16 cellular contexts compared by ENCODE assay signal in the genomic region with DNA sequence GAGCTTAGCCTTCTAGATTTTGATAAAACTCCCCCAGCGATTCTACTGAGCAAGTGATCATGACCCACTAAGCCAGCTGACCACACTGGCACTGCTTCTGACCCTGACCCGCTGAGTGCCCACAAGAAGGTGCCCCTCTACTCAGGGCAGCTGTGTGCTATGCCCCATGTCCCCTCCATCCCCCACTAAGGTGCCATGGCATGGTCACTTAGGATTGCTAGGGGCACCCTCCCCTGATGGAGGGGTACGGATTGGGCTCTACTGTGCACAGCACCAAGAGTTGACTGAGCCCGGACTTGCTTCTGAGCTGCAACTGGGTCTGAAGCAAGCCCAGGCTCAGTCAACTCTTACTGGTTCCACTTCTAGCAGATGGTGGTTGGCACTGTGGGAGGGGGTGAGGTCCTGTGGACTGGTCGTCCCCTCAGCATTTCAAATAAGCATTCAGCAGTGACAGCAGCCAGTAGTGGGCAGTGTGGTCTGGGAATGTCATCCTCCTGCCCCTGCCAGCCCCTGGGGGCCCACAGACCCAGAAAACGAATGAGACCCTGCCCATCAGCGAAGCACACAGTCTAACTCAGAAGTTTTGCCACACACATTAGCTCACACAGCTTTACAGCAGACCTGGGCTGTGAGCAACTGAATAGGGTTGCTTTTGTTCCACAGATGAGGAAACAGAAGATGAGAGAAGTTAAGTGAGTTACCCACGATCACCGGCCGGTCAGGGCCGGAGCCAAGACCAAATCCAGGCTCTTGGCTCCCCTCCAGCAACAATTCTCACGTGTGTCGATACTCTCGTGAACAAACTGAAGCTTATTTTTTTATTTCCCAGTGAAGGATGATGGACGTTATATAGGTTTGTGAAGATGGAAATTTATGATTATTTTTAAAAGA. TPM values are rescaled to one million over a fixed set of nuclear protein-coding genes. Genes with fewer than 3 reads are reported as not detected.
DNase-seq lines count a peak whose midpoint lies in the region; ATAC-seq, FAIRE-seq and TF ChIP-seq lines count a peak whose summit lies in the region.
"Had no signal": no experiment of that assay in that cellular context is flagged by ENCODE, and none has a peak within 500 bp of the region (broad histone marks: within the 10 kb centered on the region; RNA-seq: fewer than 3 reads in every experiment).

No MANE protein-coding gene starts in this region.

- DNase-seq in HepG2 (ENCODE audit: low spot score), result no peak
- DNase-seq in right lobe of liver, result no peak
- no peak for DNase-seq in brain microvascular endothelial cell
- no peak for DNase-seq in naive thymus-derived CD4-positive, alpha-beta T cell
- no peak for DNase-seq in SIG-M5 treated with dmso at 0.1 percent for 504 hours (lab: John Stamatoyannopoulos, UW; ENCODE audit: unreplicated experiment)
- DNase-seq in foreskin melanocyte, result no peak
- DNase-seq in frontal cortex (ENCODE audit: low spot score in 2 of 2), result no peak
- DNase-seq in GM19238 (ENCODE audit: insufficient read length, low spot score), result no peak
- DNase-seq: DMS79 treated with DMSO at 0.1 percent for 48 hours, natural killer cell, NCI-H1436 treated with DMSO at 0.1 percent for 48 hours, transverse colon had no signal

- no peak for FAIRE-seq in HepG2 (lab: Jason Lieb, UNC)
- no peak for FAIRE-seq in frontal cortex (lab: Jason Lieb, UNC)
- FAIRE-seq: colon, H54, TTC549 had no signal

- no peak overlapping the region for H2AFZ ChIP-seq in HepG2 (ENCODE audit: low read length)

- H3K4me3 Mint-ChIP-seq in naive thymus-derived CD4-positive, alpha-beta T cell, result no peak overlapping the region
- H3K4me3 Mint-ChIP-seq: natural killer cell had no signal

- no peaks in the 10 kb centered on the region for H3K27me3 Mint-ChIP-seq in naive thymus-derived CD4-positive, alpha-beta T cell

- H3K27me3 ChIP-seq in HepG2 (ENCODE audit: control insufficient read depth in 1 of 2, insufficient read depth in 2 of 2, low read length in 2 of 2), result no peaks in the 10 kb centered on the region
- no peaks in the 10 kb centered on the region for H3K27me3 ChIP-seq in right lobe of liver
- no peaks in the 10 kb centered on the region for H3K27me3 ChIP-seq in brain microvascular endothelial cell (replicated peaks)
- H3K27me3 ChIP-seq in naive thymus-derived CD4-positive, alpha-beta T cell (ENCODE audit: control insufficient read depth in 2 of 2, insufficient read depth in 2 of 2, low read length in 2 of 2), result no peaks in the 10 kb centered on the region
- H3K27me3 ChIP-seq: transverse colon had no signal

- 78% methylated on average over 14 of the region's 15 CpGs for WGBS in HepG2 (ENCODE audit: low lambda C conversion rate)
- 50% methylated on average over 12 of the region's 15 CpGs for WGBS in right lobe of liver (ENCODE audit: insufficient coverage, low coverage, low lambda C conversion rate, missing lambda C conversion rate)

- no peaks in the 10 kb centered on the region for H3K9me3 Mint-ChIP-seq in naive thymus-derived CD4-positive, alpha-beta T cell
- H3K9me3 Mint-ChIP-seq: activated naive CD4-positive, alpha-beta T cell treated with anti-CD3 and anti-CD28 coated beads, Interleukin-2, amount 50 U/mL, for 72 hours; natural killer cell had no signal

- H3K36me3 Mint-ChIP-seq in naive thymus-derived CD4-positive, alpha-beta T cell, result peaks cover 0 to 4% (median 0%) of the 10 kb centered on the region in 5 donors
- H3K36me3 Mint-ChIP-seq: activated naive CD4-positive, alpha-beta T cell treated with anti-CD3 and anti-CD28 coated beads, Interleukin-2, amount 50 U/mL, for 72 hours; natural killer cell had no signal

- BruUV-seq in HepG2 (replicated peaks; lab: Mats Ljungman, UMichigan), result no TSS peak

- H3K27ac ChIP-seq in HepG2 (ENCODE audit: extremely low read length, insufficient read depth, low read length) (no peak overlapping the region), right lobe of liver (peak overlapping the region in 1 of 3 donors; percentile 21), brain microvascular endothelial cell (no peak overlapping the region)
- H3K27ac ChIP-seq in naive thymus-derived CD4-positive, alpha-beta T cell (ENCODE audit: low read depth, low read length), result no peak overlapping the region

- TF ChIP-seq CTCF in HepG2 (CRISPR knock-in tag; IDR thresholded peaks at IDR 0.05), result peak; percentile 37; the same call in 1 of the 2 replicates
- peak in 1 of 4 donors; percentile 8 for TF ChIP-seq CTCF in right lobe of liver (IDR thresholded peaks at IDR 0.05)
- TF ChIP-seq CTCF in brain microvascular endothelial cell (IDR thresholded peaks at IDR 0.05; ENCODE audit: low read depth, low read length, missing control alignments), result peak; percentile 36

- no peaks in the 10 kb centered on the region for H3K9me3 ChIP-seq in HepG2 (ENCODE audit: low read length)
- H3K9me3 ChIP-seq in right lobe of liver, result no peaks in the 10 kb centered on the region
- H3K9me3 ChIP-seq in naive thymus-derived CD4-positive, alpha-beta T cell (ENCODE audit: control insufficient read depth in 2 of 3, low read length in 3 of 3), result no peaks in the 10 kb centered on the region
- H3K9me3 ChIP-seq: transverse colon had no signal

- H3K9ac ChIP-seq in HepG2 (ENCODE audit: insufficient read depth, low read depth, low read length), result no peak overlapping the region

- POLR2A ChIA-PET in HepG2 (lab: Yijun Ruan, JAX), result no interaction called here
- POLR2A ChIA-PET in naive thymus-derived CD4-positive, alpha-beta T cell (lab: Charles Lee), result interaction anchor here (0.7 kb wide), 1 partner anchor 301 kb away, joined by 3 read pairs; no protein-coding TSS in a partner anchor

- H3K36me3 ChIP-seq in HepG2 (replicated peaks in 1 of 2; ENCODE audit: control insufficient read depth in 1 of 2, insufficient read depth in 2 of 2, low read length in 2 of 2) (no peaks in the 10 kb centered on the region), right lobe of liver (no peaks in the 10 kb centered on the region), brain microvascular endothelial cell (replicated peaks) (no peaks in the 10 kb centered on the region)
- H3K36me3 ChIP-seq in naive thymus-derived CD4-positive, alpha-beta T cell (ENCODE audit: control insufficient read depth in 2 of 3, insufficient read depth in 3 of 3, low read length in 3 of 3), result no peaks in the 10 kb centered on the region
- H3K36me3 ChIP-seq: transverse colon had no signal

- ATAC-seq in HepG2 (peak; percentile 11; the same call in 1 of the 3 replicates), right lobe of liver (no peak)
- ATAC-seq in naive thymus-derived CD4-positive, alpha-beta T cell, result peak; percentile 26
- ATAC-seq: activated naive CD4-positive, alpha-beta T cell treated with anti-CD3 and anti-CD28 coated beads, Interleukin-2, amount 50 U/mL, for 72 hours had no signal

- H4K20me1 ChIP-seq in HepG2 (ENCODE audit: insufficient read depth, low read length), result no peaks in the 10 kb centered on the region

- TF ChIP-seq EP300 in HepG2 (IDR thresholded peaks at IDR 0.05; ENCODE audit: low read depth in 2 of 2, low read length in 2 of 2), result no peak
- no peak for TF ChIP-seq EP300 in HepG2 (CRISPR knock-in tag; IDR thresholded peaks at IDR 0.05; ENCODE audit: borderline replicate concordance)

- intact Hi-C loops in HepG2 (cut with micrococcal nuclease; ENCODE audit: unreplicated experiment) (no loop called here), right lobe of liver (cut with DNase I) (loop anchor here in 1 of 2 donors (5.0 kb wide), 1 partner anchor 52 kb away; the partner anchor contains the start of gene FOSL2)
- intact Hi-C loops in naive thymus-derived CD4-positive, alpha-beta T cell (cut with micrococcal nuclease), result no loop called here

- TF ChIP-seq POLR2A in HepG2 (IDR thresholded peaks at IDR 0.05; ENCODE audit: insufficient read depth in 1 of 2, low read depth in 2 of 2, low read length in 2 of 2), result no peak
- no peak for TF ChIP-seq POLR2A in right lobe of liver (IDR thresholded peaks at IDR 0.05)

- CTCF ChIA-PET in HepG2 (lab: Yijun Ruan, JAX; ENCODE audit: low intra/inter-chr PET ratio, low total read pairs), result interaction anchor here (1.3 kb wide), 1 partner anchor 112 kb away, joined by 4 read pairs; no protein-coding TSS in a partner anchor
- CTCF ChIA-PET in naive thymus-derived CD4-positive, alpha-beta T cell (lab: Charles Lee), result interaction anchor here (0.6 kb wide), 1 partner anchor 52 kb away, joined by 6 read pairs; no protein-coding TSS in a partner anchor

- no peak overlapping the region for H3K4me2 ChIP-seq in HepG2 (ENCODE audit: low read depth, low read length)

- H3K4me3 ChIP-seq in HepG2 (replicated peaks in 1 of 3; ENCODE audit: insufficient read depth in 1 of 3, low read depth in 2 of 3, low read length in 3 of 3) (no peak overlapping the region), right lobe of liver (no peak overlapping the region), brain microvascular endothelial cell (ENCODE audit: low read depth, low read length) (no peak overlapping the region)
- no peak overlapping the region for H3K4me3 ChIP-seq in naive thymus-derived CD4-positive, alpha-beta T cell (ENCODE audit: low read length)
- H3K4me3 ChIP-seq: transverse colon had no signal

- H3K4me1 Mint-ChIP-seq in naive thymus-derived CD4-positive, alpha-beta T cell, result peaks cover 0 to 11% (median 0%) of the 10 kb centered on the region in 7 donors

- H3K4me1 ChIP-seq in HepG2 (ENCODE audit: insufficient read depth, low read length) (peaks cover 34% of the 10 kb centered on the region), right lobe of liver (peaks cover 0 to 71% (median 26%) of the 10 kb centered on the region in 4 donors)
- no peaks in the 10 kb centered on the region for H3K4me1 ChIP-seq in naive thymus-derived CD4-positive, alpha-beta T cell (ENCODE audit: control insufficient read depth in 2 of 2, insufficient read depth in 2 of 2, low read length in 2 of 2)

- no peaks in the 10 kb centered on the region for H3K79me2 ChIP-seq in HepG2 (ENCODE audit: insufficient read depth, low read length)

- H3K27ac Mint-ChIP-seq in naive thymus-derived CD4-positive, alpha-beta T cell, result peak overlapping the region in 3 of 9 donors; percentile 16 to 69 (median 59)

- no peak for TF ChIP-seq RAD21 in HepG2 (CRISPR knock-in tag; IDR thresholded peaks at IDR 0.05)

- in situ Hi-C loops in HepG2 (cut with HindIII; ENCODE audit: extremely low pct_ligation_motif_present, low pct_unique_long_range_greater_than_20kb), result no loop called here
- in situ Hi-C loops in brain microvascular endothelial cell (cut with HindIII; ENCODE audit: low pct_ligation_motif_present, low sequenced_read_pairs), result no loop called here

RNA-seq across cellular contexts. Expression of gene FOSL2, which starts 52.1 kb away (rescaled TPM):
- 2.3 and 3.4 TPM in 2 replicates for total RNA-seq in HepG2 (2016; rRNA removed; fragmentation: Illumina TruSeq; extraction: Trizol)
- total RNA-seq in HepG2 (2016; cell fraction: cytosol; rRNA removed; fragmentation: Illumina TruSeq; extraction: Trizol; ENCODE audit: low read depth), result 0.53 and 0.61 TPM in 2 replicates
- 2.2 and 4.1 TPM in 2 replicates for total RNA-seq in HepG2 (2016; cell fraction: insoluble cytoplasmic fraction; rRNA removed; fragmentation: Illumina TruSeq; extraction: Trizol)
- total RNA-seq in HepG2 (2016; cell fraction: membrane; rRNA removed; fragmentation: Illumina TruSeq; extraction: Trizol), result 1.3 and 1.4 TPM in 2 replicates
- 3.7 and 5.1 TPM in 2 replicates for total RNA-seq in HepG2 (2016; cell fraction: nucleus; rRNA removed; fragmentation: Illumina TruSeq; extraction: Trizol)
- 18.1 and 20.1 TPM in 2 replicates for polyA plus RNA-seq in HepG2 (2011; rRNA removed)
- 10.9 and 11.2 TPM in 2 replicates for polyA plus RNA-seq in HepG2 (2011; cell fraction: cytosol; rRNA removed)
- polyA plus RNA-seq in HepG2 (2011; cell fraction: nucleus; rRNA removed), result 37.0 and 47.3 TPM in 2 replicates
- 25.1 and 31.2 TPM in 2 replicates for polyA plus RNA-seq in HepG2 (2012)
- polyA plus RNA-seq in HepG2 (2016; cell fraction: cytosol; fragmentation: Illumina TruSeq; extraction: Trizol; ENCODE audit: low read depth), result 0.21 and 0.26 TPM in 2 replicates
- 2.0 and 2.4 TPM in 2 replicates for polyA plus RNA-seq in HepG2 (2016; cell fraction: insoluble cytoplasmic fraction; fragmentation: Illumina TruSeq; extraction: Trizol; ENCODE audit: low read depth)
- polyA plus RNA-seq in HepG2 (2016; cell fraction: membrane; fragmentation: Illumina TruSeq; extraction: Trizol; ENCODE audit: low read depth), result 0.46 and 0.51 TPM in 2 replicates
- polyA plus RNA-seq in HepG2 (2016; cell fraction: nucleus; fragmentation: Illumina TruSeq; extraction: Trizol; ENCODE audit: insufficient read depth, low read depth), result 3.9 and 4.9 TPM in 2 replicates
- 62.9 and 84.8 TPM in 2 replicates for polyA minus RNA-seq in HepG2 (2011; rRNA and poly(A)+ RNA removed; ENCODE audit: low replicate concordance)
- 27.1 and 28.7 TPM in 2 replicates for polyA minus RNA-seq in HepG2 (2011; cell fraction: cytosol; rRNA and poly(A)+ RNA removed)
- polyA minus RNA-seq in HepG2 (2011; cell fraction: nucleus; rRNA and poly(A)+ RNA removed), result 47.9 and 53.6 TPM in 2 replicates
- 10 to 100 TPM in 4 of 6 experiments, 1 to 10 TPM in 2; 8.1 to 70.7 (median 14.9) TPM for total RNA-seq in right lobe of liver
- total RNA-seq in naive thymus-derived CD4-positive, alpha-beta T cell, result 100 to 1,000 TPM in 1 of 5 experiments, 10 to 100 TPM in 2, 1 to 10 TPM in 1, under 1 TPM in 1; 0.81 to 251 (median 33.9) TPM
- 1 to 10 TPM in 1 of 2 donors, under 1 TPM in 1; 0.25 to 1.3 TPM for polyA plus RNA-seq in naive thymus-derived CD4-positive, alpha-beta T cell
- total RNA-seq in frontal cortex, result 20.0 TPM

Comparison
In these comparisons a context has a peak if more than half of its experiments do, and no peak if none do; other contexts are left out.
1. ATAC-seq: peak in HepG2 (single experiment) and naive thymus-derived CD4-positive, alpha-beta T cell (single experiment); none in right lobe of liver (0 of 4).